ENCODE assay signal across 1 cellular context in genomic region chr22:46262449-46263207, GRCh38.
TF ChIP-seq lines count a peak whose summit lies in the region.

No MANE protein-coding gene starts in this region.

TF ChIP-seq in WTC11, 78 proteins besides CTCF, POLR2A, EP300 and RAD21 (continued from another document and continues in another):
- peak; percentile 89 for TF ChIP-seq ZBTB43 (CRISPR knock-in tag; IDR thresholded peaks at IDR 0.05)
- TF ChIP-seq ZSCAN18 (CRISPR knock-in tag; IDR thresholded peaks at IDR 0.05) = 0 out of 2 replicates have a peak, but pooled peaks have one; percentile 26
- TF ChIP-seq ZNF317 (CRISPR knock-in tag; IDR thresholded peaks at IDR 0.05; ENCODE audit: borderline replicate concordance, low read depth) = peak; percentile 69; the same call in 1 of the 2 replicates
- TF ChIP-seq IRF2 (CRISPR knock-in tag; IDR thresholded peaks at IDR 0.05; ENCODE audit: borderline replicate concordance, low read depth) = peak; percentile 60; the same call in 1 of the 2 replicates
- TF ChIP-seq SMAD4 (CRISPR knock-in tag; IDR thresholded peaks at IDR 0.05) = peak; percentile 94
- TF ChIP-seq PRDM15 (CRISPR knock-in tag; IDR thresholded peaks at IDR 0.05) = peak; percentile 65
- peak; percentile 81; the same call in 1 of the 2 replicates for TF ChIP-seq SMAD3 (CRISPR knock-in tag; IDR thresholded peaks at IDR 0.05; ENCODE audit: borderline replicate concordance)
- peak; percentile 85; the same call in 1 of the 2 replicates for TF ChIP-seq ATF2 (CRISPR knock-in tag; IDR thresholded peaks at IDR 0.05; ENCODE audit: borderline replicate concordance, low read depth)
- TF ChIP-seq NFE2L1 (CRISPR knock-in tag; IDR thresholded peaks at IDR 0.05) = peak; percentile 97
- peak; percentile 95 for TF ChIP-seq ZNF232 (CRISPR knock-in tag; IDR thresholded peaks at IDR 0.05)
- no peak for TF ChIP-seq PRRX2 (CRISPR knock-in tag; IDR thresholded peaks at IDR 0.05)
- no peak for TF ChIP-seq ATF1 (CRISPR knock-in tag; IDR thresholded peaks at IDR 0.05)
- peak; percentile 44; the same call in 1 of the 2 replicates for TF ChIP-seq SP1 (CRISPR knock-in tag; conservative IDR thresholded peaks at IDR 0.05)
- TF ChIP-seq GABPB1 (CRISPR knock-in tag; IDR thresholded peaks at IDR 0.05) = no peak
- TF ChIP-seq ARID4B (CRISPR knock-in tag; IDR thresholded peaks at IDR 0.05; ENCODE audit: borderline replicate concordance) = peak; percentile 97
- TF ChIP-seq ATF6 (CRISPR knock-in tag; IDR thresholded peaks at IDR 0.05) = no peak
- peak; percentile 90; the same call in 1 of the 2 replicates for TF ChIP-seq TEAD4 (CRISPR knock-in tag; IDR thresholded peaks at IDR 0.05)
- peak; percentile 76 for TF ChIP-seq ZNF138 (CRISPR knock-in tag; conservative IDR thresholded peaks at IDR 0.05)
- TF ChIP-seq MLX (CRISPR knock-in tag; IDR thresholded peaks at IDR 0.05) = no peak; the same call in 1 of the 2 replicates
- peak; percentile 64; the same call in 1 of the 2 replicates for TF ChIP-seq ESRRA (CRISPR knock-in tag; IDR thresholded peaks at IDR 0.05; ENCODE audit: borderline replicate concordance)
- TF ChIP-seq ZNF396 (CRISPR knock-in tag; IDR thresholded peaks at IDR 0.05; ENCODE audit: borderline replicate concordance) = no peak
- TF ChIP-seq E2F4 (CRISPR knock-in tag; IDR thresholded peaks at IDR 0.05; ENCODE audit: borderline replicate concordance, low read depth) = peak; percentile 51; the same call in 1 of the 2 replicates
- TF ChIP-seq ETV6 (CRISPR knock-in tag; IDR thresholded peaks at IDR 0.05) = peak; percentile 66; the same call in 1 of the 2 replicates
- TF ChIP-seq OVOL2 (CRISPR knock-in tag; IDR thresholded peaks at IDR 0.05; ENCODE audit: borderline replicate concordance) = no peak
- TF ChIP-seq STAT6 (CRISPR knock-in tag; conservative IDR thresholded peaks at IDR 0.05; ENCODE audit: low read depth) = no peak
- TF ChIP-seq JUN (CRISPR knock-in tag; IDR thresholded peaks at IDR 0.05) = no peak; the same call in 1 of the 2 replicates
- TF ChIP-seq ZNF219 (CRISPR knock-in tag; IDR thresholded peaks at IDR 0.05; ENCODE audit: borderline replicate concordance) = peak; percentile 90; the same call in 1 of the 2 replicates
- peak; percentile 63 for TF ChIP-seq ZNF263 (CRISPR knock-in tag; IDR thresholded peaks at IDR 0.05; ENCODE audit: low read depth)
- TF ChIP-seq SOX15 (CRISPR knock-in tag; IDR thresholded peaks at IDR 0.05) = no peak
- peak; percentile 95 for TF ChIP-seq TP53 (CRISPR knock-in tag; IDR thresholded peaks at IDR 0.05)
- no peak for TF ChIP-seq CREM (CRISPR knock-in tag; IDR thresholded peaks at IDR 0.05)
- no peak for TF ChIP-seq ZNF671 (CRISPR knock-in tag; IDR thresholded peaks at IDR 0.05)
- peak; percentile 96 for TF ChIP-seq FOXP4 (CRISPR knock-in tag; IDR thresholded peaks at IDR 0.05)
